Comparison of ENCODE assay signal across 31 cellular contexts in genomic region chr10:64771253-64771652, GRCh38.
DNase-seq lines count a peak whose midpoint lies in the region; ATAC-seq and TF ChIP-seq lines count a peak whose summit lies in the region.
"Had no signal": no experiment of that assay in that cellular context is flagged by ENCODE, and none has a peak within 500 bp of the region (broad histone marks: within the 10 kb centered on the region; RNA-seq: fewer than 3 reads in every experiment).

No MANE protein-coding gene starts in this region.

- H3K79me2 ChIP-seq in SK-N-SH (ENCODE audit: insufficient read depth): no peaks in the 10 kb centered on the region

- peak; percentile 38; the same call in 1 of the 2 replicates for TF ChIP-seq RAD21 in SK-N-SH (IDR thresholded peaks at IDR 0.05; ENCODE audit: low read length)

- H3K4me3 ChIP-seq in SK-N-SH (ENCODE audit: low read depth in 2 of 2, low read length in 1 of 2): no peak overlapping the region
- H3K4me3 ChIP-seq: A549; BLaER1; BLaER1 treated with 17β-estradiol and CSF1 and Interleukin-3, amounts not matched to agents 10 nM and 100 nM had no signal

- 4% methylated on average over 2 of the region's 2 CpGs for WGBS in SK-N-SH (ENCODE audit: low lambda C conversion rate)

- CTCF ChIA-PET in SK-N-SH (lab: Yijun Ruan, JAX): interaction anchor here (1.4 kb wide), 1 partner anchor 75 kb away, joined by 4 read pairs; no protein-coding TSS in a partner anchor

- no peaks in the 10 kb centered on the region for H3K9me2 ChIP-seq in SK-N-SH

- no peak overlapping the region for H3K4me2 ChIP-seq in SK-N-SH
- H3K4me2 ChIP-seq: A549; BLaER1; BLaER1 treated with 17β-estradiol and CSF1 and Interleukin-3, amounts not matched to agents 10 nM and 100 nM had no signal

- H3F3A ChIP-seq in SK-N-SH (replicated peaks; ENCODE audit: insufficient read depth): no peaks in the 10 kb centered on the region

- ATAC-seq in SK-N-SH treated with all-trans-retinoic acid at 6 μM for 48 hours (no peak), HG02981 (IDR thresholded peaks at IDR 0.05; ENCODE audit: unreplicated experiment) (no peak), GM18873 (IDR thresholded peaks at IDR 0.05; ENCODE audit: low FRiP score, unreplicated experiment) (no peak)
- ATAC-seq: A549; CD8-positive, alpha-beta T cell had no signal

- H3K4me1 ChIP-seq in SK-N-SH (ENCODE audit: control insufficient read depth in 1 of 2, insufficient read depth in 2 of 2, low read depth in 1 of 2, low read length in 1 of 2): no peaks in the 10 kb centered on the region
- H3K4me1 ChIP-seq: A549; BE2C; BLaER1; BLaER1 treated with 17β-estradiol and CSF1 and Interleukin-3, amounts not matched to agents 10 nM and 100 nM; Caco-2 had no signal

- H4K20me1 ChIP-seq in SK-N-SH (ENCODE audit: insufficient read depth): no peaks in the 10 kb centered on the region
- H4K20me1 ChIP-seq: BLaER1; BLaER1 treated with 17β-estradiol and CSF1 and Interleukin-3, amounts not matched to agents 10 nM and 100 nM had no signal

- H2AFZ ChIP-seq in SK-N-SH (ENCODE audit: low read depth): no peak overlapping the region

- peak overlapping the region in 1 of 2 experiments; percentile 47; a peak in 1 of 4 replicates for H3K27ac ChIP-seq in SK-N-SH (ENCODE audit: low read depth in 2 of 2, low read length in 1 of 2)
- H3K27ac ChIP-seq: 22Rv1; A549; BLaER1; BLaER1 treated with 17β-estradiol and CSF1 and Interleukin-3, amounts not matched to agents 10 nM and 100 nM; C4-2B had no signal

- peak in 1 of 2 experiments; percentile 98; a peak in 2 of 4 replicates for TF ChIP-seq EP300 in SK-N-SH (IDR thresholded peaks at IDR 0.05; ENCODE audit: borderline replicate concordance in 1 of 2, low read depth in 1 of 2, low read length in 1 of 2)

- H3K27me3 ChIP-seq in SK-N-SH (ENCODE audit: insufficient read depth): no peaks in the 10 kb centered on the region
- H3K27me3 ChIP-seq: BE2C; BLaER1; BLaER1 treated with 17β-estradiol and CSF1 and Interleukin-3, amounts not matched to agents 10 nM and 100 nM had no signal

- TF ChIP-seq CTCF in SK-N-SH (IDR thresholded peaks at IDR 0.05): no peak

- H3K9ac ChIP-seq in SK-N-SH: no peak overlapping the region
- H3K9ac ChIP-seq: BLaER1; BLaER1 treated with 17β-estradiol and CSF1 and Interleukin-3, amounts not matched to agents 10 nM and 100 nM had no signal

- in situ Hi-C loops in KBM-7 (cut with MboI; ENCODE audit: low pct_unique_long_range_greater_than_20kb, low sequenced_read_pairs): no loop called here

- POLR2A ChIA-PET in SK-N-SH (lab: Yijun Ruan, JAX): no interaction called here

- no peaks in the 10 kb centered on the region for H3K36me3 ChIP-seq in SK-N-SH (replicated peaks in 1 of 2; ENCODE audit: control insufficient read depth in 1 of 2, insufficient read depth in 2 of 2, low read length in 1 of 2)
- H3K36me3 ChIP-seq: BE2C; BLaER1; BLaER1 treated with 17β-estradiol and CSF1 and Interleukin-3, amounts not matched to agents 10 nM and 100 nM had no signal

- H3K9me3 ChIP-seq in SK-N-SH: no peaks in the 10 kb centered on the region
- H3K9me3 ChIP-seq: A549; BE2C; BLaER1; BLaER1 treated with 17β-estradiol and CSF1 and Interleukin-3, amounts not matched to agents 10 nM and 100 nM; Caco-2 had no signal

- peak; percentile 94 for DNase-seq in SK-N-DZ (ENCODE audit: low spot score)
- peak; percentile 26 for DNase-seq in SK-N-SH
- DNase-seq in KBM-7: no peak
- DNase-seq: 8988T; ACHN; AML-193; BE2C; C1 segment of cervical spinal cord; Caco-2; Calu3; CD4-positive, alpha-beta memory T cell; CD4-positive, alpha-beta T cell; CD4-positive, CD25-positive, alpha-beta regulatory T cell; CD8-positive, alpha-beta memory T cell; CD8-positive, alpha-beta T cell; COR-L47; DMS 273 treated with DMSO at 0.1 percent for 48 hours; DMS153; DMS53; DMS79; DMS79 treated with DMSO at 0.1 percent for 48 hours; DND-41; EL had no signal

TF ChIP-seq in SK-N-SH, 30 proteins besides CTCF, POLR2A, EP300 and RAD21 (continues in another document):
- TF ChIP-seq FOXJ3 (CRISPR knock-in tag; IDR thresholded peaks at IDR 0.05) (peak; percentile 93), PBX3 (IDR thresholded peaks at IDR 0.05) (no peak), FOXM1 (IDR thresholded peaks at IDR 0.05; ENCODE audit: low read depth) (no peak), TCF12 (IDR thresholded peaks at IDR 0.05) (peak; percentile 61), ZBTB33 (IDR thresholded peaks at IDR 0.05; ENCODE audit: borderline replicate concordance, low read depth) (no peak), MXI1 (IDR thresholded peaks at IDR 0.05; ENCODE audit: low read depth, low read length) (peak; percentile 72; the same call in 1 of the 2 replicates), JUND (IDR thresholded peaks at IDR 0.05) (no peak)

TF ChIP-seq in SK-N-SH treated with all-trans-retinoic acid at 6 μM for 48 hours, 23 proteins besides CTCF, POLR2A, EP300 and RAD21 (continues in another document):
- TF ChIP-seq TOX (CRISPR knock-in tag; IDR thresholded peaks at IDR 0.05; ENCODE audit: borderline replicate concordance) (no peak), GLIS3 (CRISPR knock-in tag; IDR thresholded peaks at IDR 0.05) (peak; percentile 89; the same call in 1 of the 2 replicates), CSDC2 (CRISPR knock-in tag; IDR thresholded peaks at IDR 0.05) (no peak), ZNF70 (CRISPR knock-in tag; IDR thresholded peaks at IDR 0.05) (peak; percentile 39), ZC3H10 (CRISPR knock-in tag; IDR thresholded peaks at IDR 0.05) (no peak), ZFP30 (CRISPR knock-in tag; IDR thresholded peaks at IDR 0.05) (no peak), ZNF565 (CRISPR knock-in tag; conservative IDR thresholded peaks at IDR 0.05; ENCODE audit: low read depth) (peak; percentile 86), TSHZ2 (CRISPR knock-in tag; IDR thresholded peaks at IDR 0.05) (peak; percentile 92), TCF4 (CRISPR knock-in tag; IDR thresholded peaks at IDR 0.05; ENCODE audit: borderline replicate concordance) (peak; percentile 100), RARB (CRISPR knock-in tag; IDR thresholded peaks at IDR 0.05) (no peak), CSRNP3 (CRISPR knock-in tag; IDR thresholded peaks at IDR 0.05) (peak; percentile 89; the same call in 1 of the 2 replicates), PATZ1 (CRISPR knock-in tag; IDR thresholded peaks at IDR 0.05; ENCODE audit: borderline replicate concordance) (no peak), ISL1 (CRISPR knock-in tag; IDR thresholded peaks at IDR 0.05) (peak; percentile 95)
